In the genomic region with DNA sequence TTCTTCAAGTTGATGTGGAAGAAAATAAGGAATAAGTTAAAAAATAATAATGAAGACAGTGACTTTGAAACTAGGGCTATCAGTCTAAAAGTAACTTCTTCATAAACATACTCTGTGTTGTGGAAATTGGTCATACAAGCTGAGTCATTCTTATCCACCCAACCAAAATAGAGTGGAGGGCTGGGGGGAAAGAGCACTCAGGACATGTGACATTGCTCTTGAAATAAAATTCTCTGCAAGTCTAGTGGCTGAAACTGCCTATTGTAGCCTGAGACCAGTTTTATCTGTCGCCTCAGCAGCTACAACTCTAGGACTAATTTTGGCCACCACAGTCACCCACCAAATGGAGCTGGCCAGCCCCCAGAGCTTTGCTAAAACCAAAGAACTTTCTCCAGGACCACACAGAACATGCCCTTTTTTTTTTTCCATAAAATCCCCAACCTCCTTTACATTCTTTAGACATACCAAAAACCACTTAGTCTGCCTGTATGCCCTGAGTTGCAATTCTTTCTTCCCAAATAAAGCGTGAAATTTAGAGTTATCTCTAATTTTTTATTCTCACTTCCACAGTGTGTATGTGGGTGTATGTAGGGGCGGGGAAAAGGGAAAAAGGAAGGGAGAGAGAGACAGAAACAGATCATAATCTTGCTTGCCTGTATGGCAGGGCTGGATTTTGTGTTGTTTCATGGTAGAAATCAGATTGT, we compare ENCODE assay signal across 1 cellular context.
TF ChIP-seq lines count a peak whose summit lies in the region.

No MANE protein-coding gene starts in this region.

TF ChIP-seq in K562, 482 proteins besides CTCF, POLR2A, EP300 and RAD21 (continued from another document and continues in another):
- TF ChIP-seq POLR2AphosphoS5 (IDR thresholded peaks at IDR 0.05; ENCODE audit: control insufficient read depth, insufficient read depth, low read depth, low read length) (no peak), ZNF316 (IDR thresholded peaks at IDR 0.05) (peak; percentile 76), RAD51 (IDR thresholded peaks at IDR 0.05; ENCODE audit: borderline replicate concordance, low read depth) (peak; percentile 63; the same call in 1 of the 2 replicates), PTBP1 (IDR thresholded peaks at IDR 0.05; ENCODE audit: low read depth, low read length) (no peak), SMARCE1 (IDR thresholded peaks at IDR 0.05) (0 out of 2 replicates have a peak, but pooled peaks have one; percentile 29), MAFF (IDR thresholded peaks at IDR 0.05; ENCODE audit: low read length) (peak; percentile 74), FOSL1 (tag; conservative IDR thresholded peaks at IDR 0.05) (peak; percentile 78), SRSF7 (optimal IDR thresholded peaks at IDR 0.05; ENCODE audit: low read depth, low read length) (no peak), DPF2 (IDR thresholded peaks at IDR 0.05) (peak; percentile 48; the same call in 1 of the 2 replicates), RCOR1 (IDR thresholded peaks at IDR 0.05; ENCODE audit: borderline replicate concordance in 1 of 2, low read depth in 2 of 2, low read length in 2 of 2) (no peak), GATA2 (CRISPR knock-in tag; IDR thresholded peaks at IDR 0.05) (0 out of 2 replicates have a peak, but pooled peaks have one; percentile 24), L3MBTL2 (IDR thresholded peaks at IDR 0.05) (peak; percentile 29; the same call in 1 of the 2 replicates), MAFK (IDR thresholded peaks at IDR 0.05; ENCODE audit: low read length) (peak; percentile 69; the same call in 1 of the 2 replicates), JUND (IDR thresholded peaks at IDR 0.05; ENCODE audit: borderline replicate concordance, low read depth, low read length) (peak; percentile 63; the same call in 1 of the 2 replicates), JUND (tag; IDR thresholded peaks at IDR 0.05; ENCODE audit: borderline replicate concordance, low read depth, low read length) (peak; percentile 48; the same call in 1 of the 3 replicates)
- TF ChIP-seq, protein P1, sequence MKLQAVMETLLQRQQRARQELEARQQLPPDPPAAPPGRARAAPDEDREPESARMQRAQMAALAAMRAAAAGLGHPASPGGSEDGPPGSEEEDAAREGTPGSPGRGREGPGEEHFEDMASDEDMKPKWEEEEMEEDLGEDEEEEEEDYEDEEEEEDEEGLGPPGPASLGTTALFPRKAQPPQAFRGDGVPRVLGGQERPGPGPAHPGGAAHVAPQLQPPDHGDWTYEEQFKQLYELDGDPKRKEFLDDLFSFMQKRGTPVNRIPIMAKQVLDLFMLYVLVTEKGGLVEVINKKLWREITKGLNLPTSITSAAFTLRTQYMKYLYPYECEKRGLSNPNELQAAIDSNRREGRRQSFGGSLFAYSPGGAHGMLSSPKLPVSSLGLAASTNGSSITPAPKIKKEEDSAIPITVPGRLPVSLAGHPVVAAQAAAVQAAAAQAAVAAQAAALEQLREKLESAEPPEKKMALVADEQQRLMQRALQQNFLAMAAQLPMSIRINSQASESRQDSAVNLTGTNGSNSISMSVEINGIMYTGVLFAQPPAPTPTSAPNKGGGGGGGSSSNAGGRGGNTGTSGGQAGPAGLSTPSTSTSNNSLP (IDR thresholded peaks at IDR 0.05; ENCODE audit: borderline replicate concordance, low read depth, low read length) = 0 out of 2 replicates have a peak, but pooled peaks have one; percentile 7
- TF ChIP-seq, protein P2, sequence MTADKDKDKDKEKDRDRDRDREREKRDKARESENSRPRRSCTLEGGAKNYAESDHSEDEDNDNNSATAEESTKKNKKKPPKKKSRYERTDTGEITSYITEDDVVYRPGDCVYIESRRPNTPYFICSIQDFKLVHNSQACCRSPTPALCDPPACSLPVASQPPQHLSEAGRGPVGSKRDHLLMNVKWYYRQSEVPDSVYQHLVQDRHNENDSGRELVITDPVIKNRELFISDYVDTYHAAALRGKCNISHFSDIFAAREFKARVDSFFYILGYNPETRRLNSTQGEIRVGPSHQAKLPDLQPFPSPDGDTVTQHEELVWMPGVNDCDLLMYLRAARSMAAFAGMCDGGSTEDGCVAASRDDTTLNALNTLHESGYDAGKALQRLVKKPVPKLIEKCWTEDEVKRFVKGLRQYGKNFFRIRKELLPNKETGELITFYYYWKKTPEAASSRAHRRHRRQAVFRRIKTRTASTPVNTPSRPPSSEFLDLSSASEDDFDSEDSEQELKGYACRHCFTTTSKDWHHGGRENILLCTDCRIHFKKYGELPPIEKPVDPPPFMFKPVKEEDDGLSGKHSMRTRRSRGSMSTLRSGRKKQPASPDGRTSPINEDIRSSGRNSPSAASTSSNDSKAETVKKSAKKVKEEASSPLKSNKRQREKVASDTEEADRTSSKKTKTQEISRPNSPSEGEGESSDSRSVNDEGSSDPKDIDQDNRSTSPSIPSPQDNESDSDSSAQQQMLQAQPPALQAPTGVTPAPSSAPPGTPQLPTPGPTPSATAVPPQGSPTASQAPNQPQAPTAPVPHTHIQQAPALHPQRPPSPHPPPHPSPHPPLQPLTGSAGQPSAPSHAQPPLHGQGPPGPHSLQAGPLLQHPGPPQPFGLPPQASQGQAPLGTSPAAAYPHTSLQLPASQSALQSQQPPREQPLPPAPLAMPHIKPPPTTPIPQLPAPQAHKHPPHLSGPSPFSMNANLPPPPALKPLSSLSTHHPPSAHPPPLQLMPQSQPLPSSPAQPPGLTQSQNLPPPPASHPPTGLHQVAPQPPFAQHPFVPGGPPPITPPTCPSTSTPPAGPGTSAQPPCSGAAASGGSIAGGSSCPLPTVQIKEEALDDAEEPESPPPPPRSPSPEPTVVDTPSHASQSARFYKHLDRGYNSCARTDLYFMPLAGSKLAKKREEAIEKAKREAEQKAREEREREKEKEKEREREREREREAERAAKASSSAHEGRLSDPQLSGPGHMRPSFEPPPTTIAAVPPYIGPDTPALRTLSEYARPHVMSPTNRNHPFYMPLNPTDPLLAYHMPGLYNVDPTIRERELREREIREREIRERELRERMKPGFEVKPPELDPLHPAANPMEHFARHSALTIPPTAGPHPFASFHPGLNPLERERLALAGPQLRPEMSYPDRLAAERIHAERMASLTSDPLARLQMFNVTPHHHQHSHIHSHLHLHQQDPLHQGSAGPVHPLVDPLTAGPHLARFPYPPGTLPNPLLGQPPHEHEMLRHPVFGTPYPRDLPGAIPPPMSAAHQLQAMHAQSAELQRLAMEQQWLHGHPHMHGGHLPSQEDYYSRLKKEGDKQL (CRISPR knock-in tag; IDR thresholded peaks at IDR 0.05; ENCODE audit: borderline replicate concordance) = no peak
- TF ChIP-seq, protein P3, sequence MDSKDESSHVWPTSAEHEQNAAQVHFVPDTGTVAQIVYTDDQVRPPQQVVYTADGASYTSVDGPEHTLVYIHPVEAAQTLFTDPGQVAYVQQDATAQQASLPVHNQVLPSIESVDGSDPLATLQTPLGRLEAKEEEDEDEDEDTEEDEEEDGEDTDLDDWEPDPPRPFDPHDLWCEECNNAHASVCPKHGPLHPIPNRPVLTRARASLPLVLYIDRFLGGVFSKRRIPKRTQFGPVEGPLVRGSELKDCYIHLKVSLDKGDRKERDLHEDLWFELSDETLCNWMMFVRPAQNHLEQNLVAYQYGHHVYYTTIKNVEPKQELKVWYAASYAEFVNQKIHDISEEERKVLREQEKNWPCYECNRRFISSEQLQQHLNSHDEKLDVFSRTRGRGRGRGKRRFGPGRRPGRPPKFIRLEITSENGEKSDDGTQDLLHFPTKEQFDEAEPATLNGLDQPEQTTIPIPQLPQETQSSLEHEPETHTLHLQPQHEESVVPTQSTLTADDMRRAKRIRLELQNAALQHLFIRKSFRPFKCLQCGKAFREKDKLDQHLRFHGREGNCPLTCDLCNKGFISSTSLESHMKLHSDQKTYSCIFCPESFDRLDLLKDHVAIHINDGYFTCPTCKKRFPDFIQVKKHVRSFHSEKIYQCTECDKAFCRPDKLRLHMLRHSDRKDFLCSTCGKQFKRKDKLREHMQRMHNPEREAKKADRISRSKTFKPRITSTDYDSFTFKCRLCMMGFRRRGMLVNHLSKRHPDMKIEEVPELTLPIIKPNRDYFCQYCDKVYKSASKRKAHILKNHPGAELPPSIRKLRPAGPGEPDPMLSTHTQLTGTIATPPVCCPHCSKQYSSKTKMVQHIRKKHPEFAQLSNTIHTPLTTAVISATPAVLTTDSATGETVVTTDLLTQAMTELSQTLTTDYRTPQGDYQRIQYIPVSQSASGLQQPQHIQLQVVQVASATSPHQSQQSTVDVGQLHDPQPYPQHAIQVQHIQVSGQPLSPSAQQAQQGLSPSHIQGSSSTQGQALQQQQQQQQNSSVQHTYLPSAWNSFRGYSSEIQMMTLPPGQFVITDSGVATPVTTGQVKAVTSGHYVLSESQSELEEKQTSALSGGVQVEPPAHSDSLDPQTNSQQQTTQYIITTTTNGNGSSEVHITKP (IDR thresholded peaks at IDR 0.05; ENCODE audit: partially characterized antibody) = peak; percentile 38
- TF ChIP-seq, protein P4, sequence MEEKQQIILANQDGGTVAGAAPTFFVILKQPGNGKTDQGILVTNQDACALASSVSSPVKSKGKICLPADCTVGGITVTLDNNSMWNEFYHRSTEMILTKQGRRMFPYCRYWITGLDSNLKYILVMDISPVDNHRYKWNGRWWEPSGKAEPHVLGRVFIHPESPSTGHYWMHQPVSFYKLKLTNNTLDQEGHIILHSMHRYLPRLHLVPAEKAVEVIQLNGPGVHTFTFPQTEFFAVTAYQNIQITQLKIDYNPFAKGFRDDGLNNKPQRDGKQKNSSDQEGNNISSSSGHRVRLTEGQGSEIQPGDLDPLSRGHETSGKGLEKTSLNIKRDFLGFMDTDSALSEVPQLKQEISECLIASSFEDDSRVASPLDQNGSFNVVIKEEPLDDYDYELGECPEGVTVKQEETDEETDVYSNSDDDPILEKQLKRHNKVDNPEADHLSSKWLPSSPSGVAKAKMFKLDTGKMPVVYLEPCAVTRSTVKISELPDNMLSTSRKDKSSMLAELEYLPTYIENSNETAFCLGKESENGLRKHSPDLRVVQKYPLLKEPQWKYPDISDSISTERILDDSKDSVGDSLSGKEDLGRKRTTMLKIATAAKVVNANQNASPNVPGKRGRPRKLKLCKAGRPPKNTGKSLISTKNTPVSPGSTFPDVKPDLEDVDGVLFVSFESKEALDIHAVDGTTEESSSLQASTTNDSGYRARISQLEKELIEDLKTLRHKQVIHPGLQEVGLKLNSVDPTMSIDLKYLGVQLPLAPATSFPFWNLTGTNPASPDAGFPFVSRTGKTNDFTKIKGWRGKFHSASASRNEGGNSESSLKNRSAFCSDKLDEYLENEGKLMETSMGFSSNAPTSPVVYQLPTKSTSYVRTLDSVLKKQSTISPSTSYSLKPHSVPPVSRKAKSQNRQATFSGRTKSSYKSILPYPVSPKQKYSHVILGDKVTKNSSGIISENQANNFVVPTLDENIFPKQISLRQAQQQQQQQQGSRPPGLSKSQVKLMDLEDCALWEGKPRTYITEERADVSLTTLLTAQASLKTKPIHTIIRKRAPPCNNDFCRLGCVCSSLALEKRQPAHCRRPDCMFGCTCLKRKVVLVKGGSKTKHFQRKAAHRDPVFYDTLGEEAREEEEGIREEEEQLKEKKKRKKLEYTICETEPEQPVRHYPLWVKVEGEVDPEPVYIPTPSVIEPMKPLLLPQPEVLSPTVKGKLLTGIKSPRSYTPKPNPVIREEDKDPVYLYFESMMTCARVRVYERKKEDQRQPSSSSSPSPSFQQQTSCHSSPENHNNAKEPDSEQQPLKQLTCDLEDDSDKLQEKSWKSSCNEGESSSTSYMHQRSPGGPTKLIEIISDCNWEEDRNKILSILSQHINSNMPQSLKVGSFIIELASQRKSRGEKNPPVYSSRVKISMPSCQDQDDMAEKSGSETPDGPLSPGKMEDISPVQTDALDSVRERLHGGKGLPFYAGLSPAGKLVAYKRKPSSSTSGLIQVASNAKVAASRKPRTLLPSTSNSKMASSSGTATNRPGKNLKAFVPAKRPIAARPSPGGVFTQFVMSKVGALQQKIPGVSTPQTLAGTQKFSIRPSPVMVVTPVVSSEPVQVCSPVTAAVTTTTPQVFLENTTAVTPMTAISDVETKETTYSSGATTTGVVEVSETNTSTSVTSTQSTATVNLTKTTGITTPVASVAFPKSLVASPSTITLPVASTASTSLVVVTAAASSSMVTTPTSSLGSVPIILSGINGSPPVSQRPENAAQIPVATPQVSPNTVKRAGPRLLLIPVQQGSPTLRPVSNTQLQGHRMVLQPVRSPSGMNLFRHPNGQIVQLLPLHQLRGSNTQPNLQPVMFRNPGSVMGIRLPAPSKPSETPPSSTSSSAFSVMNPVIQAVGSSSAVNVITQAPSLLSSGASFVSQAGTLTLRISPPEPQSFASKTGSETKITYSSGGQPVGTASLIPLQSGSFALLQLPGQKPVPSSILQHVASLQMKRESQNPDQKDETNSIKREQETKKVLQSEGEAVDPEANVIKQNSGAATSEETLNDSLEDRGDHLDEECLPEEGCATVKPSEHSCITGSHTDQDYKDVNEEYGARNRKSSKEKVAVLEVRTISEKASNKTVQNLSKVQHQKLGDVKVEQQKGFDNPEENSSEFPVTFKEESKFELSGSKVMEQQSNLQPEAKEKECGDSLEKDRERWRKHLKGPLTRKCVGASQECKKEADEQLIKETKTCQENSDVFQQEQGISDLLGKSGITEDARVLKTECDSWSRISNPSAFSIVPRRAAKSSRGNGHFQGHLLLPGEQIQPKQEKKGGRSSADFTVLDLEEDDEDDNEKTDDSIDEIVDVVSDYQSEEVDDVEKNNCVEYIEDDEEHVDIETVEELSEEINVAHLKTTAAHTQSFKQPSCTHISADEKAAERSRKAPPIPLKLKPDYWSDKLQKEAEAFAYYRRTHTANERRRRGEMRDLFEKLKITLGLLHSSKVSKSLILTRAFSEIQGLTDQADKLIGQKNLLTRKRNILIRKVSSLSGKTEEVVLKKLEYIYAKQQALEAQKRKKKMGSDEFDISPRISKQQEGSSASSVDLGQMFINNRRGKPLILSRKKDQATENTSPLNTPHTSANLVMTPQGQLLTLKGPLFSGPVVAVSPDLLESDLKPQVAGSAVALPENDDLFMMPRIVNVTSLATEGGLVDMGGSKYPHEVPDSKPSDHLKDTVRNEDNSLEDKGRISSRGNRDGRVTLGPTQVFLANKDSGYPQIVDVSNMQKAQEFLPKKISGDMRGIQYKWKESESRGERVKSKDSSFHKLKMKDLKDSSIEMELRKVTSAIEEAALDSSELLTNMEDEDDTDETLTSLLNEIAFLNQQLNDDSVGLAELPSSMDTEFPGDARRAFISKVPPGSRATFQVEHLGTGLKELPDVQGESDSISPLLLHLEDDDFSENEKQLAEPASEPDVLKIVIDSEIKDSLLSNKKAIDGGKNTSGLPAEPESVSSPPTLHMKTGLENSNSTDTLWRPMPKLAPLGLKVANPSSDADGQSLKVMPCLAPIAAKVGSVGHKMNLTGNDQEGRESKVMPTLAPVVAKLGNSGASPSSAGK (IDR thresholded peaks at IDR 0.05) = peak; percentile 47
- TF ChIP-seq, protein P5, sequence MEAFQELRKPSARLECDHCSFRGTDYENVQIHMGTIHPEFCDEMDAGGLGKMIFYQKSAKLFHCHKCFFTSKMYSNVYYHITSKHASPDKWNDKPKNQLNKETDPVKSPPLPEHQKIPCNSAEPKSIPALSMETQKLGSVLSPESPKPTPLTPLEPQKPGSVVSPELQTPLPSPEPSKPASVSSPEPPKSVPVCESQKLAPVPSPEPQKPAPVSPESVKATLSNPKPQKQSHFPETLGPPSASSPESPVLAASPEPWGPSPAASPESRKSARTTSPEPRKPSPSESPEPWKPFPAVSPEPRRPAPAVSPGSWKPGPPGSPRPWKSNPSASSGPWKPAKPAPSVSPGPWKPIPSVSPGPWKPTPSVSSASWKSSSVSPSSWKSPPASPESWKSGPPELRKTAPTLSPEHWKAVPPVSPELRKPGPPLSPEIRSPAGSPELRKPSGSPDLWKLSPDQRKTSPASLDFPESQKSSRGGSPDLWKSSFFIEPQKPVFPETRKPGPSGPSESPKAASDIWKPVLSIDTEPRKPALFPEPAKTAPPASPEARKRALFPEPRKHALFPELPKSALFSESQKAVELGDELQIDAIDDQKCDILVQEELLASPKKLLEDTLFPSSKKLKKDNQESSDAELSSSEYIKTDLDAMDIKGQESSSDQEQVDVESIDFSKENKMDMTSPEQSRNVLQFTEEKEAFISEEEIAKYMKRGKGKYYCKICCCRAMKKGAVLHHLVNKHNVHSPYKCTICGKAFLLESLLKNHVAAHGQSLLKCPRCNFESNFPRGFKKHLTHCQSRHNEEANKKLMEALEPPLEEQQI (IDR thresholded peaks at IDR 0.05) = 0 out of 2 replicates have a peak, but pooled peaks have one; percentile 28
